8 cellular contexts compared by ENCODE assay signal in genomic region chr7:124284937-124285336, GRCh38.
"Had no signal": no experiment of that assay in that cellular context is flagged by ENCODE, and none has a peak within 500 bp of the region (broad histone marks: within the 10 kb centered on the region; RNA-seq: fewer than 3 reads in every experiment).

No MANE protein-coding gene starts in this region.

- DNase-seq: IMR-90, KBM-7, KG1 had no signal

- H3K27ac Mint-ChIP-seq: IgD-negative memory B cell had no signal

- H3K27me3 Mint-ChIP-seq: IgD-negative memory B cell had no signal

- H3K4me3 Mint-ChIP-seq: IgD-negative memory B cell had no signal

- H3K27ac ChIP-seq: HL-60, KMS-11 had no signal

- H3K4me3 ChIP-seq: K562 had no signal

- ATAC-seq: HepG2, K562 had no signal

- H3K36me3 Mint-ChIP-seq: IgD-negative memory B cell had no signal

- H3K4me2 ChIP-seq: KMS-11 had no signal

- H3K4me1 Mint-ChIP-seq: IgD-negative memory B cell had no signal

- H3K9ac ChIP-seq: KMS-11 had no signal
